Comparison of ENCODE assay signal across 13 cellular contexts in the genomic region with DNA sequence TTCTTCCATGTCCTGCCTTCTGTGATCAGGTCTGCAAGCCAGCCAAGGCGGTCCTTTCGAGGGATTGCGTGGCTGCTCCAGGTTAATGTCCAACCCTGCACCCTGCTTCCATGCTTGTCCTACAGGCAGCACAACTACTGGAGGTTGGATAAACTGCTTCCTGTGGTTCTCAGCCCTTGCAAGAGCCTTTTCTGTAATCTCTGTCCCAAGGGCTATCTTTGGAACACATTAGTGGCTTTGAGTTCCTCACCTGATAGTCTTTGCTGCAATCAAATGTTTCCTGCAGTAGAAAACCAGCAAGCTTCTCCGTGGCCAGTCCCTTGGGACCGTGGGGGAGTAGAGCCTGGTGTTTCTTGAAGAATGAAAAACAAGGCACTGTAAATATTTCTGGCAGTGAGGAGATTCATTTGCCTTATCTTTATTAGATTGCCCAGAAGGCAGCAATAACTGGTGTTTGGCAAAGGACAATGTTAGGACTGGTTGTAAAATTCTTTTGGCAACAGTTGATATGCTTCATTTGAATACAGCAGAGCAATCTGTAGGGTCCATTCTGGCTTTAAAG.
DNase-seq lines count a peak whose midpoint lies in the region; ATAC-seq and TF ChIP-seq lines count a peak whose summit lies in the region.
"Had no signal": no experiment of that assay in that cellular context is flagged by ENCODE, and none has a peak within 500 bp of the region (broad histone marks: within the 10 kb centered on the region; RNA-seq: fewer than 3 reads in every experiment).

No MANE protein-coding gene starts in this region.

- no peak for ATAC-seq in HG02623 (IDR thresholded peaks at IDR 0.05; ENCODE audit: unreplicated experiment)
- ATAC-seq: left lobe of liver; natural killer cell treated with Interleukin-12 subunit alpha and Interleukin-12 subunit beta and Interleukin-15 and Interleukin-18, amount 100 ng/mL, for 72 hours had no signal

- H3K4me1 Mint-ChIP-seq in brain (peaks cover 29% of the 10 kb centered on the region), nephron progenitor cell (peaks cover 57% of the 10 kb centered on the region)

- H3K4me3 ChIP-seq in LNCaP clone FGC (ENCODE audit: low read depth, low read length) (peak overlapping the region; percentile 11; the same call in 1 of the 2 replicates), suprapubic skin (no peak overlapping the region), thyroid gland (replicated peaks in 1 of 3) (no peak overlapping the region)

- TF ChIP-seq CTCF in LNCaP clone FGC (IDR thresholded peaks at IDR 0.05; ENCODE audit: control insufficient read depth, extremely low read depth, insufficient read depth) (no peak), brain (conservative IDR thresholded peaks at IDR 0.05) (no peak), nephron progenitor cell (IDR thresholded peaks at IDR 0.05) (no peak), suprapubic skin (IDR thresholded peaks at IDR 0.05) (no peak), thyroid gland (IDR thresholded peaks at IDR 0.05) (no peak)

- intact Hi-C loops in thyroid gland (cut with DNase I): no loop called here

- no peaks in the 10 kb centered on the region for H3K27me3 Mint-ChIP-seq in brain
- H3K27me3 Mint-ChIP-seq in nephron progenitor cell (ENCODE audit: low read depth, poor library complexity): no peaks in the 10 kb centered on the region

- peak; percentile 68 for DNase-seq in DMS79 (lab: John Stamatoyannopoulos, UW)
- DNase-seq in LNCaP clone FGC (ENCODE audit: low read depth): peak; percentile 88
- peak; percentile 30 for DNase-seq in nephron progenitor cell
- DNase-seq in suprapubic skin (ENCODE audit: low spot score in 2 of 2): no peak
- no peak for DNase-seq in thyroid gland
- DNase-seq: activated naive CD4-positive, alpha-beta T cell treated with Interleukin-2 at 50 U/mL for 16 hours; NCI-H774; SIG-M5 had no signal

- peak overlapping the region in 4 of 5 experiments; percentile 1 to 91 (median 39) for H3K27ac Mint-ChIP-seq in brain
- H3K27ac Mint-ChIP-seq in nephron progenitor cell: peak overlapping the region; percentile 18
- H3K27ac Mint-ChIP-seq: natural killer cell treated with Interleukin-12 subunit alpha and Interleukin-12 subunit beta and Interleukin-15 and Interleukin-18, amount 100 ng/mL, for 72 hours; stimulated activated naive CD8-positive, alpha-beta T cell treated with anti-CD3 and anti-CD28 coated beads, Interleukin-15, Interleukin-2, amounts not matched to agents 100 ng/mL and 50 ng/mL, for 24 hours had no signal

- H3K9me3 Mint-ChIP-seq in brain (no peaks in the 10 kb centered on the region), nephron progenitor cell (no peaks in the 10 kb centered on the region)
- H3K9me3 Mint-ChIP-seq: natural killer cell treated with Interleukin-12 subunit alpha and Interleukin-12 subunit beta and Interleukin-15 and Interleukin-18, amount 100 ng/mL, for 72 hours; stimulated activated naive CD8-positive, alpha-beta T cell treated with anti-CD3 and anti-CD28 coated beads, Interleukin-15, Interleukin-2, amounts not matched to agents 100 ng/mL and 50 ng/mL, for 24 hours had no signal

- TF ChIP-seq POLR2A in suprapubic skin (IDR thresholded peaks at IDR 0.05) (no peak), thyroid gland (IDR thresholded peaks at IDR 0.05) (no peak)

- H3K36me3 Mint-ChIP-seq in brain (peaks cover 11% of the 10 kb centered on the region), nephron progenitor cell (ENCODE audit: low read depth) (peaks cover 14% of the 10 kb centered on the region)
- H3K36me3 Mint-ChIP-seq: natural killer cell treated with Interleukin-12 subunit alpha and Interleukin-12 subunit beta and Interleukin-15 and Interleukin-18, amount 100 ng/mL, for 72 hours had no signal

- H3K9me3 ChIP-seq in suprapubic skin (no peaks in the 10 kb centered on the region), thyroid gland (no peaks in the 10 kb centered on the region)

- H3K36me3 ChIP-seq in suprapubic skin (no peaks in the 10 kb centered on the region), thyroid gland (no peaks in the 10 kb centered on the region)

- H3K4me3 Mint-ChIP-seq in brain (peak overlapping the region in 1 of 5 experiments; percentile 52), nephron progenitor cell (no peak overlapping the region)
- H3K4me3 Mint-ChIP-seq: natural killer cell treated with Interleukin-12 subunit alpha and Interleukin-12 subunit beta and Interleukin-15 and Interleukin-18, amount 100 ng/mL, for 72 hours; stimulated activated naive CD8-positive, alpha-beta T cell treated with anti-CD3 and anti-CD28 coated beads, Interleukin-15, Interleukin-2, amounts not matched to agents 100 ng/mL and 50 ng/mL, for 24 hours had no signal

- no peaks in the 10 kb centered on the region for H3K27me3 ChIP-seq in suprapubic skin
- no peaks in the 10 kb centered on the region for H3K27me3 ChIP-seq in thyroid gland

- H3K27ac ChIP-seq in suprapubic skin (no peak overlapping the region), thyroid gland (no peak overlapping the region)

- no peak for TF ChIP-seq EP300 in suprapubic skin (IDR thresholded peaks at IDR 0.05)

- H3K4me1 ChIP-seq in suprapubic skin (peaks cover 20% of the 10 kb centered on the region), thyroid gland (peaks cover 0 to 18% of the 10 kb centered on the region in 2 donors)

- 59% methylated on average over 5 of the region's 5 CpGs for WGBS in suprapubic skin
- WGBS in thyroid gland, 2 donors: 72 to 81% methylated on average over 5 of the region's 5 CpGs

Comparison
In these comparisons a context has a peak if more than half of its experiments do, and no peak if none do; other contexts are left out.
1. DNase-seq: peak in DMS79 (single experiment), LNCaP clone FGC (single experiment) and nephron progenitor cell (single experiment); none in suprapubic skin (0 of 2) and thyroid gland (0 of 2).